ENCODE assay signal across 29 cellular contexts in the genomic region with DNA sequence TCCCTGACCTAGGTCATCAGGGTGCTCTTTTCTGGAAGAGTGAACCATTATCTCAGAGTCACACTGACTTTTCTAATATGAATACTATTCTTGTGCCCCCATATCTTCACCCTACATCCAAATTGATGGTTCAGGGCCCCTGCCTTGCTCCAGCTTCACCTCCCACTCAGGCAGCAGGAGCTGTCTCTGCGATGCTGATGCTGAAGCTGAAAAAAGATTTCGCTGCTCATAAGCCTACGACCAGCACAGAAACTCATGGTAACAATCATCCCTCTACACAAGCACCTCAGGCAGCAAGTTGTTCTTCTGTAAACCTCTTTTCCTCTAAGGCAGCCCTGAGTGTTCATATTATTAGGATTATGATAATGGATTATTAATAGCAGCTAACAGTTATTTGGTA. TPM values are rescaled to one million over a fixed set of nuclear protein-coding genes. Genes with fewer than 3 reads are reported as not detected.
"Had no signal": no experiment of that assay in that cellular context is flagged by ENCODE, and none has a peak within 500 bp of the region (broad histone marks: within the 10 kb centered on the region; RNA-seq: fewer than 3 reads in every experiment).

No MANE protein-coding gene starts in this region.

- H3K4me3 ChIP-seq: ascending aorta, cardiac muscle cell, SJCRH30 had no signal

- H3K27me3 ChIP-seq: ascending aorta, brain microvascular endothelial cell, cardiac muscle cell, SJCRH30 had no signal

- H3K4me3 Mint-ChIP-seq: activated CD4-positive, alpha-beta memory T cell treated with anti-CD3 and anti-CD28 coated beads for 36 hours; activated CD4-positive, alpha-beta T cell treated with anti-CD3 and anti-CD28 coated beads, Interleukin-2, amount 10 ng/mL, durations not matched to agents 7 days and 5 days; activated naive CD8-positive, alpha-beta T cell treated with anti-CD3 and anti-CD28 coated beads, Interleukin-2, amount 50 U/mL, for 24 hours; activated T-cell treated with anti-CD3 and anti-CD28 coated beads, Interleukin-2, amount 50 U/mL, for 4 hours had no signal

- H3K9me2 ChIP-seq: SK-N-SH had no signal

- H3K9me3 ChIP-seq: ascending aorta, SJCRH30, SK-N-SH had no signal

- H3K27ac Mint-ChIP-seq: activated CD4-positive, alpha-beta memory T cell treated with anti-CD3 and anti-CD28 coated beads for 36 hours; activated CD4-positive, alpha-beta T cell treated with anti-CD3 and anti-CD28 coated beads, Interleukin-2, amount 10 ng/mL, durations not matched to agents 7 days and 5 days; activated naive CD4-positive, alpha-beta T cell treated with anti-CD3 and anti-CD28 coated beads, Interleukin-2, amount 50 U/mL, for 72 hours; activated naive CD8-positive, alpha-beta T cell treated with anti-CD3 and anti-CD28 coated beads, Interleukin-2, amount 50 U/mL, for 24 hours had no signal

- H3K27me3 Mint-ChIP-seq: activated CD4-positive, alpha-beta memory T cell treated with anti-CD3 and anti-CD28 coated beads for 36 hours had no signal

- H3K4me2 ChIP-seq: SK-N-SH had no signal

- H3K9ac ChIP-seq: SK-N-SH had no signal

- DNase-seq: activated CD4-positive, alpha-beta memory T cell treated with anti-CD3 and anti-CD28 coated beads for 36 hours; activated CD4-positive, alpha-beta T cell treated with anti-CD3 and anti-CD28 coated beads, Interleukin-2, amount 10 ng/mL, durations not matched to agents 7 days and 5 days; activated CD4-positive, CD25-positive, alpha-beta regulatory T cell; activated CD8-positive, alpha-beta memory T cell treated with anti-CD3 and anti-CD28 coated beads for 24 hours; activated effector memory CD4-positive, alpha-beta T cell treated with anti-CD3 and anti-CD28 coated beads, Interleukin-2, amount 50 U/mL, for 16 hours; activated naive CD4-positive, alpha-beta T cell treated with Interleukin-2 at 50 U/mL for 16 hours; activated naive CD8-positive, alpha-beta T cell treated with anti-CD3 and anti-CD28 coated beads, Interleukin-2, amount 50 U/mL, for 24 hours; activated T-cell treated with anti-CD3 and anti-CD28 coated beads, Interleukin-2, amount 50 U/mL, for 4 hours; amniotic stem cell; brain microvascular endothelial cell; Kasumi-1; NCI-H1092 treated with DMSO at 0.1 percent for 48 hours; NCI-H1417 treated with DMSO at 0.1 percent for 48 hours; NCI-H1694; NCI-H2029; NCI-H345; NCI-H510A; NCI-H526 treated with DMSO at 0.1 percent for 48 hours; NK-92 treated with Interleukin-12 subunit alpha and Interleukin-12 subunit beta, amount 100 ng/mL, for 24 hours; RPMI8226; SJCRH30; SK-N-SH; T-helper 1 cell had no signal

- H3K9me3 Mint-ChIP-seq: activated CD4-positive, alpha-beta memory T cell treated with anti-CD3 and anti-CD28 coated beads for 36 hours; activated CD4-positive, alpha-beta T cell treated with anti-CD3 and anti-CD28 coated beads, Interleukin-2, amount 10 ng/mL, durations not matched to agents 7 days and 5 days; activated naive CD4-positive, alpha-beta T cell treated with anti-CD3 and anti-CD28 coated beads, Interleukin-2, amount 50 U/mL, for 72 hours; activated naive CD8-positive, alpha-beta T cell treated with anti-CD3 and anti-CD28 coated beads, Interleukin-2, amount 50 U/mL, for 24 hours; activated T-cell treated with anti-CD3 and anti-CD28 coated beads, Interleukin-2, amount 50 U/mL, for 4 hours had no signal

RNA-seq across cellular contexts. Expression of a gene that starts 24.1 kb away (rescaled TPM):
- total RNA-seq: activated CD4-positive, alpha-beta memory T cell treated with anti-CD3 and anti-CD28 coated beads for 36 hours; activated T-cell treated with anti-CD3 and anti-CD28 coated beads, Interleukin-2, amount 50 U/mL, for 4 hours; ascending aorta; cardiac muscle cell; MCF 10A; Right ventricle myocardium inferior; SJCRH30; T-helper 2 cell treated with Interferon-gamma antibody and Interleukin-4, amounts not matched to agents 100 ng/mL and 5 ng/mL, for 36 hours had no signal

RNA-seq across cellular contexts. Expression of a gene that starts 45.1 kb away (rescaled TPM):
- total RNA-seq: ascending aorta had no signal
